Comparison of ENCODE assay signal across 8 cellular contexts in the genomic region with DNA sequence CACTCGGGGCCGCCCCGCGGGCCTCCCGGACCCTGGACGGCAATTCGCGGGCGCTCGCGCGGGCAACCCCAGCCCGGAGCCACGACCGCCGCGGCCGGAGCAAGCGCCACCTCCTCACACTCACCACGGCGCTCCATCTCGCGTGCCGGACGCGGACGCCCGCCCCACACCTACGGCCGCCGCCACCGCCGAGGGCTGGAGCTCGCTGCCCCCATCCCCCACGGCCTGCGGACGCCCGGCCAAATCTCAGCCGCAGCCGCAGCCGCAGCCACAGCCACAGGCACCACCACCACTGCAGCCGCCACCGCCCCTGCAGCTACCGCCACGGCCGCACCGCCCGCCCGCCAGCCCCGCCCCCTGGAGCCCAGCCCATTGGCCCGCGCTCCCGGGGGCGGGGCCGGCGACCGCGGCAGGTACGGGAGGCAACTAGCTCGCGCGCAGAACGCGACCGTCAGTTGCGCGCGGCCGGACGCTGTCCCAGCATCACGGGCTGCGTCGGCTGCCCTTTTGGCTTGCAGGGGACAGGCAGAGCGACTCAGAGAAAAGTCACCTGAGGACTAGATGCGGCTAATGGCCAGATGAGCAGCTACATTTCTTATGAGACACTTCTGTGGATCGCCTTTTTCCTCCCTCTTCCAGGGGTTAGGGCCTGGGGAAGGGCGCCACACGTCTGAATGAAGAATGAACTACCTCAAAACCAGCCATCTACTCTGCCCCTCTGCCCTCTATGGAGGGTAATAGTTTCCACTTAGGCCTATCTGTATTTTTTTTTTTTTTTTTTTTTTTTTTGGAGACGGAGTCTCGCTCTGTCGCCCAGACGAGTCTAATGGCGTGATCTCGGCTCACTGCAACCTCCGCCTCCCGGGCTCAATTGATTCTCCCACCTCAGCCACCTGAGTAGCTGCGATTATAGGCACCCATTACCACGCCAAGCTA.
DNase-seq lines count a peak whose midpoint lies in the region; ATAC-seq lines count a peak whose summit lies in the region.

A gene with protein sequence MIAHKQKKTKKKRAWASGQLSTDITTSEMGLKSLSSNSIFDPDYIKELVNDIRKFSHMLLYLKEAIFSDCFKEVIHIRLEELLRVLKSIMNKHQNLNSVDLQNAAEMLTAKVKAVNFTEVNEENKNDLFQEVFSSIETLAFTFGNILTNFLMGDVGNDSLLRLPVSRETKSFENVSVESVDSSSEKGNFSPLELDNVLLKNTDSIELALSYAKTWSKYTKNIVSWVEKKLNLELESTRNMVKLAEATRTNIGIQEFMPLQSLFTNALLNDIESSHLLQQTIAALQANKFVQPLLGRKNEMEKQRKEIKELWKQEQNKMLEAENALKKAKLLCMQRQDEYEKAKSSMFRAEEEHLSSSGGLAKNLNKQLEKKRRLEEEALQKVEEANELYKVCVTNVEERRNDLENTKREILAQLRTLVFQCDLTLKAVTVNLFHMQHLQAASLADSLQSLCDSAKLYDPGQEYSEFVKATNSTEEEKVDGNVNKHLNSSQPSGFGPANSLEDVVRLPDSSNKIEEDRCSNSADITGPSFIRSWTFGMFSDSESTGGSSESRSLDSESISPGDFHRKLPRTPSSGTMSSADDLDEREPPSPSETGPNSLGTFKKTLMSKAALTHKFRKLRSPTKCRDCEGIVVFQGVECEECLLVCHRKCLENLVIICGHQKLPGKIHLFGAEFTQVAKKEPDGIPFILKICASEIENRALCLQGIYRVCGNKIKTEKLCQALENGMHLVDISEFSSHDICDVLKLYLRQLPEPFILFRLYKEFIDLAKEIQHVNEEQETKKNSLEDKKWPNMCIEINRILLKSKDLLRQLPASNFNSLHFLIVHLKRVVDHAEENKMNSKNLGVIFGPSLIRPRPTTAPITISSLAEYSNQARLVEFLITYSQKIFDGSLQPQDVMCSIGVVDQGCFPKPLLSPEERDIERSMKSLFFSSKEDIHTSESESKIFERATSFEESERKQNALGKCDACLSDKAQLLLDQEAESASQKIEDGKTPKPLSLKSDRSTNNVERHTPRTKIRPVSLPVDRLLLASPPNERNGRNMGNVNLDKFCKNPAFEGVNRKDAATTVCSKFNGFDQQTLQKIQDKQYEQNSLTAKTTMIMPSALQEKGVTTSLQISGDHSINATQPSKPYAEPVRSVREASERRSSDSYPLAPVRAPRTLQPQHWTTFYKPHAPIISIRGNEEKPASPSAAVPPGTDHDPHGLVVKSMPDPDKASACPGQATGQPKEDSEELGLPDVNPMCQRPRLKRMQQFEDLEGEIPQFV (minus strand): TSS at position 294 of the 936 bp plus-strand sequence. CDS start 5,973 bp downstream, outside the sequence.

- no peaks in the 10 kb centered on the region for H3K36me3 Mint-ChIP-seq in T-helper 2 cell treated with Interferon-gamma antibody and Interleukin-4, amounts not matched to agents 5 μg/mL and 100 μg/mL, for 36 hours (ENCODE audit: low read depth)

- H3K9me3 Mint-ChIP-seq in T-helper 2 cell treated with Interferon-gamma antibody and Interleukin-4, amounts not matched to agents 5 μg/mL and 100 μg/mL, for 36 hours, result no peaks in the 10 kb centered on the region

- peak; percentile 82 for ATAC-seq in GM21786 (IDR thresholded peaks at IDR 0.05; ENCODE audit: unreplicated experiment)

- H3K27ac Mint-ChIP-seq in T-helper 2 cell treated with Interferon-gamma antibody and Interleukin-4, amounts not matched to agents 5 μg/mL and 100 μg/mL, for 36 hours, result no peak within 1 kb of the TSS

- DNase-seq in DMS79 treated with DMSO at 0.1 percent for 48 hours (lab: John Stamatoyannopoulos, UW) (peak; percentile 62), LoVo (ENCODE audit: low spot score) (peak; percentile 92), cerebellar cortex (ENCODE audit: low spot score) (peak; percentile 70), kidney tubule cell (ENCODE audit: low spot score) (peak; percentile 94), NCI-H446 treated with DMSO at 0.1 percent for 48 hours (lab: John Stamatoyannopoulos, UW) (no peak)
- DNase-seq in T-helper 2 cell treated with Interferon-gamma antibody and Interleukin-4, amounts not matched to agents 5 μg/mL and 100 μg/mL, for 36 hours (ENCODE audit: low spot score), result peak; percentile 52
- peak; percentile 31 to 56 for DNase-seq in stimulated activated CD4-positive, alpha-beta T cell treated with anti-CD3 and anti-CD28 coated beads, Interleukin-15, amount 100 ng/mL, for 48 hours (ENCODE audit: low read depth in 2 of 2)

- H3K4me1 Mint-ChIP-seq in T-helper 2 cell treated with Interferon-gamma antibody and Interleukin-4, amounts not matched to agents 5 μg/mL and 100 μg/mL, for 36 hours (ENCODE audit: low read depth), result peaks cover 10% of the 10 kb centered on the region

- H3K4me3 Mint-ChIP-seq in T-helper 2 cell treated with Interferon-gamma antibody and Interleukin-4, amounts not matched to agents 5 μg/mL and 100 μg/mL, for 36 hours, result peak within 1 kb of the TSS; percentile 50

- H3K27me3 Mint-ChIP-seq in T-helper 2 cell treated with Interferon-gamma antibody and Interleukin-4, amounts not matched to agents 5 μg/mL and 100 μg/mL, for 36 hours (ENCODE audit: low read depth), result peaks cover 78% of the 10 kb centered on the region
